Comparison of ENCODE assay signal across 24 cellular contexts in the genomic region with DNA sequence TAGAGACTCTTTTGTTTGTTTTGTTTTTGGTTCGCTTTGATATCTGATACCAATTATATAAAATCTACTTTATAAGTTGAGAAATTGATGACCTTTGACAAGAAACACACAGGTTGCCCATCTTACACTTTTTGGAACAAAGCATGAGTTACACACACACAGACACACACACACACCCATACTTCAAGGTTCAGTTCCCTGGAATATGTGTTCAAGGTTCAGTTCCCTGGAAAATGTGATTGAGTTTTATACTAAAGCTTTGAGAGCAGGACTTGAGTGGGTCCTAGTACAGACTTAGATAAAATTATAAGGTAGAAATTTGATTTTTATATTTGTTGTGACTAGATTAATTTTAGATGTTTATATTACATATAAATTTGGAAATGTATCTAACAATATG.
"Had no signal": no experiment of that assay in that cellular context is flagged by ENCODE, and none has a peak within 500 bp of the region (broad histone marks: within the 10 kb centered on the region; RNA-seq: fewer than 3 reads in every experiment).

No MANE protein-coding gene starts in this region.

- H3K36me3 ChIP-seq: left lung, ovary, prostate gland, spleen, tibial nerve, upper lobe of left lung, vagina had no signal

- H3K4me3 Mint-ChIP-seq: mesothelial cell of epicardium; naive thymus-derived CD4-positive, alpha-beta T cell; natural killer cell treated with Interleukin-12 subunit alpha and Interleukin-12 subunit beta and Interleukin-15 and Interleukin-18, amount 100 ng/mL, for 72 hours; stimulated activated effector memory CD8-positive, alpha-beta T cell treated with anti-CD3 and anti-CD28 coated beads, Interleukin-12 subunit alpha, Interleukin-12 subunit beta, amount 100 ng/mL, for 72 hours; stimulated activated naive CD8-positive, alpha-beta T cell treated with anti-CD3 and anti-CD28 coated beads, Interleukin-15, amount 100 ng/mL, for 72 hours had no signal

- H3K27me3 Mint-ChIP-seq: natural killer cell treated with Interleukin-12 subunit alpha and Interleukin-12 subunit beta and Interleukin-15 and Interleukin-18, amount 100 ng/mL, for 72 hours; stimulated activated naive CD8-positive, alpha-beta T cell treated with anti-CD3 and anti-CD28 coated beads, Interleukin-15, amount 100 ng/mL, for 72 hours had no signal

- H3K4me1 Mint-ChIP-seq: stimulated activated naive CD8-positive, alpha-beta T cell treated with anti-CD3 and anti-CD28 coated beads, Interleukin-15, amount 100 ng/mL, for 72 hours had no signal

- ATAC-seq: left lung; naive thymus-derived CD4-positive, alpha-beta T cell; natural killer cell treated with Interleukin-12 subunit alpha and Interleukin-12 subunit beta and Interleukin-15 and Interleukin-18, amount 100 ng/mL, for 72 hours; right cardiac atrium; sciatic nerve; stimulated activated effector memory CD8-positive, alpha-beta T cell treated with anti-CD3 and anti-CD28 coated beads, Interleukin-12 subunit alpha, Interleukin-12 subunit beta, amount 100 ng/mL, for 72 hours; stimulated activated naive CD8-positive, alpha-beta T cell treated with anti-CD3 and anti-CD28 coated beads, Interleukin-15, amount 100 ng/mL, for 72 hours had no signal

- H3K27ac ChIP-seq: left lung, ovary, prostate gland, skin epidermis, spleen, tibial nerve, upper lobe of left lung, vagina had no signal

- H3K27me3 ChIP-seq: left lung, ovary, spleen, tibial nerve, upper lobe of left lung, vagina had no signal

- H3K9me3 Mint-ChIP-seq: mesothelial cell of epicardium; naive thymus-derived CD4-positive, alpha-beta T cell; natural killer cell treated with Interleukin-12 subunit alpha and Interleukin-12 subunit beta and Interleukin-15 and Interleukin-18, amount 100 ng/mL, for 72 hours; stimulated activated effector memory CD8-positive, alpha-beta T cell treated with anti-CD3 and anti-CD28 coated beads, Interleukin-12 subunit alpha, Interleukin-12 subunit beta, amount 100 ng/mL, for 72 hours; stimulated activated naive CD8-positive, alpha-beta T cell treated with anti-CD3 and anti-CD28 coated beads, Interleukin-15, amount 100 ng/mL, for 72 hours had no signal

- H3K4me1 ChIP-seq: left lung, prostate gland, spleen, tibial nerve, upper lobe of left lung, vagina had no signal

- H3K4me3 ChIP-seq: left lung, lung, ovary, prostate gland, skin epidermis, spleen, tibial nerve, upper lobe of left lung, vagina had no signal

- H3K36me3 Mint-ChIP-seq: mesothelial cell of epicardium; naive thymus-derived CD4-positive, alpha-beta T cell; natural killer cell treated with Interleukin-12 subunit alpha and Interleukin-12 subunit beta and Interleukin-15 and Interleukin-18, amount 100 ng/mL, for 72 hours; stimulated activated effector memory CD8-positive, alpha-beta T cell treated with anti-CD3 and anti-CD28 coated beads, Interleukin-12 subunit alpha, Interleukin-12 subunit beta, amount 100 ng/mL, for 72 hours had no signal

- DNase-seq: head of caudate nucleus; hippocampal formation; left lung; mesendoderm; naive thymus-derived CD4-positive, alpha-beta T cell; ovary; posterior cingulate gyrus; retina; right cardiac atrium; spleen; stimulated activated CD4-positive, alpha-beta T cell treated with anti-CD3 and anti-CD28 coated beads, Interleukin-4, amount 100 ng/mL, for 24 hours; stimulated activated naive CD4-positive, alpha-beta T cell treated with Interleukin-2 at 50 U/mL for 16 hours; stimulated activated naive CD8-positive, alpha-beta T cell treated with anti-CD3 and anti-CD28 coated beads, Interleukin-15, amount 100 ng/mL, for 72 hours; substantia nigra; upper lobe of left lung had no signal

- H3K27ac Mint-ChIP-seq: mesothelial cell of epicardium; naive thymus-derived CD4-positive, alpha-beta T cell; natural killer cell treated with Interleukin-12 subunit alpha and Interleukin-12 subunit beta and Interleukin-15 and Interleukin-18, amount 100 ng/mL, for 72 hours; stimulated activated effector memory CD8-positive, alpha-beta T cell treated with anti-CD3 and anti-CD28 coated beads, Interleukin-12 subunit alpha, Interleukin-12 subunit beta, amount 100 ng/mL, for 72 hours; stimulated activated naive CD8-positive, alpha-beta T cell treated with anti-CD3 and anti-CD28 coated beads, Interleukin-15, amount 100 ng/mL, for 72 hours had no signal

- H3K9me3 ChIP-seq: left lung, ovary, prostate gland, spleen, tibial nerve, upper lobe of left lung, vagina had no signal
